Comparison of ENCODE assay signal across 7 cellular contexts in the genomic region with DNA sequence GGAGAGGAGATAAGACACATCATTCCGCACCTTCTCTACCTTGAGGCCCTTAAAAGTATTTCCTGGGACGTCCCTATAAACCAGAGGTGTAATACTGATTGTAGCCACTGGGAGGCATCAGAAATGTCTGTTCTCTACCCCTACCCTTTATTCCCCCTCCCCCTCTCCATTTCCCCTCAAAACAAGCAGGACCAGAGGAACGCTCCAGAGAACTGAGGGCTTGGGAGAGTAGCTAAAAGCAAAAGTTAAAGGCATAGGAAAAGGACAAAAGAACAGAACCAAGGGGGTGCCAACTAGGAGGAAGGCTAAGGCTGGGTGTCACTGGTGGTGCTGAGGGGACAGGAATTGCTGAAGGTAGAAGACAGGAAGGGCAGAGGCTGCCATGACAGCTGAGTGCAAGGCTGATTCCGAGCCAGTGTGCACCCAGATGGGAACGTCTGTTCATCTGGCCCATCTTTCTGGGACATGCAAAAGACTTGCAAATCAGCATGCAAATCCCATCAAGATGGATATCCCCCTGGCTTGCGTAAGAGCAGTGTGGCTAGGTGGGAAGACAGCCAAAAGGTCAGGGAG. TPM values are rescaled to one million over a fixed set of nuclear protein-coding genes. Genes with fewer than 3 reads are reported as not detected.
DNase-seq lines count a peak whose midpoint lies in the region; ATAC-seq and TF ChIP-seq lines count a peak whose summit lies in the region.

No MANE protein-coding gene starts in this region.

- H3K4me2 ChIP-seq in DOHH2 (ENCODE audit: low read length): peak overlapping the region; percentile 54

- H3K27me3 ChIP-seq in DOHH2 (ENCODE audit: control insufficient read depth, low read length): no peaks in the 10 kb centered on the region

- peak; percentile 74 for TF ChIP-seq CTCF in DOHH2 (IDR thresholded peaks at IDR 0.05; ENCODE audit: low read depth, low read length, poor library complexity, severe bottlenecking)
- peak; percentile 87 for TF ChIP-seq CTCF in HFFc6 (IDR thresholded peaks at IDR 0.05)
- TF ChIP-seq CTCF in choroid plexus epithelial cell (conservative IDR thresholded peaks at IDR 0.05; ENCODE audit: low read depth, low read length): peak; percentile 71

- peak; percentile 73 for ATAC-seq in memory B cell (ENCODE audit: low read depth)
- ATAC-seq in HG02763 (IDR thresholded peaks at IDR 0.05; ENCODE audit: unreplicated experiment): no peak
- ATAC-seq in HG03521 (IDR thresholded peaks at IDR 0.05; ENCODE audit: unreplicated experiment): no peak

- H4K20me1 ChIP-seq in DOHH2 (ENCODE audit: control insufficient read depth, insufficient read depth, low read depth, low read length): no peaks in the 10 kb centered on the region

- H3K36me3 Mint-ChIP-seq in HFFc6 (ENCODE audit: low read depth) (peaks cover 26% of the 10 kb centered on the region), memory B cell (peaks cover 23% of the 10 kb centered on the region)

- peaks cover 29% of the 10 kb centered on the region for H3K4me1 ChIP-seq in DOHH2 (ENCODE audit: control insufficient read depth, low read length)

- H3K36me3 ChIP-seq in DOHH2 (ENCODE audit: control insufficient read depth, low read length): peaks cover 60% of the 10 kb centered on the region

- in situ Hi-C loops in SK-MEL-5 (cut with HindIII; ENCODE audit: low pct_unique_long_range_greater_than_20kb, low sequenced_read_pairs): no loop called here

- H3K27ac Mint-ChIP-seq in HFFc6: no peak overlapping the region; the same call in none of the 2 replicates
- peak overlapping the region; percentile 88 for H3K27ac Mint-ChIP-seq in memory B cell

- no peaks in the 10 kb centered on the region for H3K9me2 ChIP-seq in DOHH2 (replicated peaks; ENCODE audit: control insufficient read depth, low read length)

- peaks cover 4% of the 10 kb centered on the region; the same call in 1 of the 2 replicates for H3F3A ChIP-seq in DOHH2 (ENCODE audit: control insufficient read depth, insufficient read depth)

- no peaks in the 10 kb centered on the region for H3K9me3 Mint-ChIP-seq in HFFc6
- H3K9me3 Mint-ChIP-seq in memory B cell: no peaks in the 10 kb centered on the region

- H3K4me3 ChIP-seq in DOHH2 (ENCODE audit: low read length) (0 out of 2 replicates have a peak overlapping the region, but pooled peaks have one; percentile 8), choroid plexus epithelial cell (ENCODE audit: low read depth, low read length) (no peak overlapping the region)

- H3K27me3 Mint-ChIP-seq in HFFc6 (ENCODE audit: insufficient read depth) (peaks cover 3% of the 10 kb centered on the region), memory B cell (no peaks in the 10 kb centered on the region)

- H3K4me1 Mint-ChIP-seq in HFFc6 (ENCODE audit: low read depth) (peaks cover 28% of the 10 kb centered on the region), memory B cell (peaks cover 36% of the 10 kb centered on the region)

- H3K9me3 ChIP-seq in DOHH2 (ENCODE audit: control insufficient read depth, insufficient read depth, low read length): no peaks in the 10 kb centered on the region

- H3K4me3 Mint-ChIP-seq in HFFc6: no peak overlapping the region
- peak overlapping the region; percentile 40 for H3K4me3 Mint-ChIP-seq in memory B cell

- peak overlapping the region; percentile 2; the same call in 1 of the 2 replicates for H3K27ac ChIP-seq in DOHH2 (ENCODE audit: low read depth, low read length)

- DNase-seq in HFFc6 (no peak), SK-MEL-5 (ENCODE audit: low read depth, low spot score) (peak; percentile 81), choroid plexus epithelial cell (ENCODE audit: low read depth) (peak; percentile 69), memory B cell (ENCODE audit: low spot score in 2 of 2) (peak; percentile 41 to 44)

- H3K79me2 ChIP-seq in DOHH2 (ENCODE audit: control insufficient read depth, low read length): no peaks in the 10 kb centered on the region; the same call in 1 of the 2 replicates

RNA-seq across cellular contexts. Expression of a gene that starts 6.7 kb away (rescaled TPM):
- 10 to 100 TPM; 48.9 to 60.8 (median 54.1) TPM for total RNA-seq in HFFc6 (2021; fragmentation: NEBNext Ultra II Directional; extraction: Animal tissue kit (Norgen Biotek cat#: 25700))
- total RNA-seq in SK-MEL-5 (2014; rRNA removed; shearing (Covaris generic)): 4.4 and 5.6 TPM in 2 replicates
- polyA plus RNA-seq in SK-MEL-5 (2015; cell fraction: cytosol; rRNA removed): 31.7 and 45.4 TPM in 2 replicates
- 56.5 and 59.3 TPM in 2 replicates for polyA plus RNA-seq in SK-MEL-5 (2015; cell fraction: nucleus; rRNA removed)

RNA-seq across cellular contexts. Expression of a gene that starts 13.1 kb away (rescaled TPM):
- total RNA-seq in HFFc6 (2021; fragmentation: NEBNext Ultra II Directional; extraction: Animal tissue kit (Norgen Biotek cat#: 25700)): 10 to 100 TPM; 59.4 to 76.9 (median 65.6) TPM
- 41.6 and 55.3 TPM in 2 replicates for total RNA-seq in SK-MEL-5 (2014; rRNA removed; shearing (Covaris generic))
- 42.9 and 43.0 TPM in 2 replicates for polyA plus RNA-seq in SK-MEL-5 (2015; cell fraction: cytosol; rRNA removed)
- polyA plus RNA-seq in SK-MEL-5 (2015; cell fraction: nucleus; rRNA removed): 33.6 and 37.1 TPM in 2 replicates

RNA-seq across cellular contexts. Expression of a gene that starts 16.6 kb away (rescaled TPM):
- total RNA-seq in HFFc6 (2021; fragmentation: NEBNext Ultra II Directional; extraction: Animal tissue kit (Norgen Biotek cat#: 25700)): 1 to 10 TPM in 4 of 6 experiments, under 1 TPM in 2; 0.66 to 1.5 (median 1.0) TPM
- total RNA-seq in SK-MEL-5 (2014; rRNA removed; shearing (Covaris generic)): 0.16 and 0.24 TPM in 2 replicates
- 0.19 and 0.29 TPM in 2 replicates for polyA plus RNA-seq in SK-MEL-5 (2015; cell fraction: cytosol; rRNA removed)
- 0.86 TPM in 1 of 2 replicates, not detected in the other for polyA plus RNA-seq in SK-MEL-5 (2015; cell fraction: nucleus; rRNA removed)

RNA-seq across cellular contexts. Expression of a gene that starts 17.0 kb away (rescaled TPM):
- total RNA-seq in HFFc6 (2021; fragmentation: NEBNext Ultra II Directional; extraction: Animal tissue kit (Norgen Biotek cat#: 25700)): 100 to 1,000 TPM; 174 to 200 (median 178) TPM
- total RNA-seq in SK-MEL-5 (2014; rRNA removed; shearing (Covaris generic)): 48.2 and 54.7 TPM in 2 replicates
- polyA plus RNA-seq in SK-MEL-5 (2015; cell fraction: cytosol; rRNA removed): 46.8 and 60.9 TPM in 2 replicates
- polyA plus RNA-seq in SK-MEL-5 (2015; cell fraction: nucleus; rRNA removed): 23.4 and 36.3 TPM in 2 replicates

RNA-seq across cellular contexts. Expression of a gene that starts 29.8 kb away (rescaled TPM):
- 1 to 10 TPM; 1.9 to 4.6 (median 3.2) TPM for total RNA-seq in HFFc6 (2021; fragmentation: NEBNext Ultra II Directional; extraction: Animal tissue kit (Norgen Biotek cat#: 25700))
- total RNA-seq in SK-MEL-5 (2014; rRNA removed; shearing (Covaris generic)): 3.6 and 4.3 TPM in 2 replicates
- polyA plus RNA-seq in SK-MEL-5 (2015; cell fraction: cytosol; rRNA removed): 4.0 and 6.6 TPM in 2 replicates
- 99.7 and 106 TPM in 2 replicates for polyA plus RNA-seq in SK-MEL-5 (2015; cell fraction: nucleus; rRNA removed)
